ENCODE assay signal across 10 cellular contexts in the genomic region with DNA sequence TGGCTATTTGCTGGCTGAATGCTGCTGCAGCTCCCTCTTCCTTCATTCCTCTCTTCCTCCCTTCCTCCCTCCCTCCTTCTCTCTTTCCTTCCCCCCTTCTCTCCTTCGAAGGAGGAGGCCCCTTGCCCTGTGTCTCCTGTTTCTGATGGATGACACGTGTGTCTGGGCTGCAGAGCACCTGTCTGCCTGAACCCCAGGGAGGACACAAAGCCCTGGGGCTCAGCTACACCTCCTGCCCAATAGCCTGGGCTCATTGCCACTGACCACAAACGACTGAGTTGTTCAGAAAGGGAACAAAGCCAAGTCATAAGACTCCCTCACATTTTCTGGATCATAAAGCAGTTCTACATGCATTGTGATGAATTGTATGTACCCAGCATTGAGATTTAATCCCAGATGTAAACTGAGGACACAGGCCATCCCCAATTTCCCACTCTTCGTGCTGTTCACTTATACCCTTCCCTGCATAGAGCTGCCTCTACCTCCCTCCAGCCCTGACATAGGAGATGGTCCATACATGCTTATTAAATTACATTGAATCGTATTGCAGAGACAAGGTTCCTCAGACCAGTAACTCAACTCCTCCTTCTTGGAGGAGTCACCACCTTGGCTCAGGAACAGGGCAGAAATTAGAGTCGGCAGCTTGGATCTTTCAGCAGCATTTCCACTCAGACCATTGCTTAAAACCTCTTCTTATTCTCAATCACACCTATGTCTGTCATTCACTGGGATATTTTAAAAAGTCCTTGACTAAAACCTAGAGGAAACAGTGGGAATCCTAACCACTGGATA. TPM values are rescaled to one million over a fixed set of nuclear protein-coding genes. Genes with fewer than 3 reads are reported as not detected.
DNase-seq lines count a peak whose midpoint lies in the region; ATAC-seq and TF ChIP-seq lines count a peak whose summit lies in the region.
"Had no signal": no experiment of that assay in that cellular context is flagged by ENCODE, and none has a peak within 500 bp of the region (broad histone marks: within the 10 kb centered on the region; RNA-seq: fewer than 3 reads in every experiment).

No MANE protein-coding gene starts in this region.

- DNase-seq in AG08395 (ENCODE audit: low spot score) (peak; percentile 83), HUDEP-2 (lab: John Stamatoyannopoulos, UW; ENCODE audit: unreplicated experiment in 76 of 76) (peak in 61 of 76 experiments; percentile 5 to 76 (median 42)), right atrium auricular region (ENCODE audit: low spot score) (no peak), T-cell (no peak)
- no peak for DNase-seq in activated T-cell treated with anti-CD3 and anti-CD28 coated beads, Interleukin-2, amount 50 U/mL, for 4 hours
- no peak for DNase-seq in activated naive CD8-positive, alpha-beta T cell treated with anti-CD3 and anti-CD28 coated beads, Interleukin-2, amount 50 U/mL, for 24 hours
- DNase-seq: activated T-cell treated with anti-CD3 and anti-CD28 coated beads, Interleukin-2, amount 50 U/mL, for 48 hours had no signal

- no peak overlapping the region for H3K27ac Mint-ChIP-seq in T-cell
- H3K27ac Mint-ChIP-seq in activated naive CD8-positive, alpha-beta T cell treated with anti-CD3 and anti-CD28 coated beads, Interleukin-2, amount 50 U/mL, for 24 hours = no peak overlapping the region
- H3K27ac Mint-ChIP-seq: CD14-positive monocyte had no signal

- H3K4me3 ChIP-seq in right atrium auricular region = peak overlapping the region; percentile 48 to 52

- no peak for ATAC-seq in HG03520 (IDR thresholded peaks at IDR 0.05; ENCODE audit: unreplicated experiment)
- no peak for ATAC-seq in activated T-cell treated with anti-CD3 and anti-CD28 coated beads, Interleukin-2, amount 50 U/mL, for 4 hours
- no peak for ATAC-seq in T-cell (replicated peaks in 1 of 4)
- no peak for ATAC-seq in activated naive CD8-positive, alpha-beta T cell treated with anti-CD3 and anti-CD28 coated beads, Interleukin-2, amount 50 U/mL, for 24 hours

- H3K9me3 ChIP-seq in right atrium auricular region = no peaks in the 10 kb centered on the region

- TF ChIP-seq CTCF in VCaP (conservative IDR thresholded peaks at IDR 0.05) (no peak), right atrium auricular region (IDR thresholded peaks at IDR 0.05) (no peak)

- no peaks in the 10 kb centered on the region for H3K36me3 Mint-ChIP-seq in activated T-cell treated with anti-CD3 and anti-CD28 coated beads, Interleukin-2, amount 50 U/mL, for 4 hours (ENCODE audit: insufficient read depth)
- no peaks in the 10 kb centered on the region for H3K36me3 Mint-ChIP-seq in T-cell
- no peaks in the 10 kb centered on the region for H3K36me3 Mint-ChIP-seq in activated naive CD8-positive, alpha-beta T cell treated with anti-CD3 and anti-CD28 coated beads, Interleukin-2, amount 50 U/mL, for 24 hours (ENCODE audit: low read depth)
- H3K36me3 Mint-ChIP-seq: CD14-positive monocyte had no signal

- H3K4me3 Mint-ChIP-seq in activated T-cell treated with anti-CD3 and anti-CD28 coated beads, Interleukin-2, amount 50 U/mL, for 4 hours = no peak overlapping the region
- H3K4me3 Mint-ChIP-seq in T-cell = no peak overlapping the region
- H3K4me3 Mint-ChIP-seq in activated naive CD8-positive, alpha-beta T cell treated with anti-CD3 and anti-CD28 coated beads, Interleukin-2, amount 50 U/mL, for 24 hours = no peak overlapping the region

- H3K27ac ChIP-seq in VCaP (peak overlapping the region; percentile 30; the same call in 1 of the 2 replicates), right atrium auricular region (peak overlapping the region; percentile 83 to 92)

- CTCF ChIA-PET in T-cell (lab: Charles Lee) = no interaction called here

- H3K27me3 Mint-ChIP-seq in activated T-cell treated with anti-CD3 and anti-CD28 coated beads, Interleukin-2, amount 50 U/mL, for 4 hours (ENCODE audit: low read depth) = peaks cover 4% of the 10 kb centered on the region
- H3K27me3 Mint-ChIP-seq in T-cell = peaks cover 5 to 6% of the 10 kb centered on the region in 2 donors
- peaks cover 5% of the 10 kb centered on the region for H3K27me3 Mint-ChIP-seq in activated naive CD8-positive, alpha-beta T cell treated with anti-CD3 and anti-CD28 coated beads, Interleukin-2, amount 50 U/mL, for 24 hours

- POLR2A ChIA-PET in T-cell (lab: Charles Lee) = no interaction called here

- peaks cover 8% of the 10 kb centered on the region for H3K36me3 ChIP-seq in right atrium auricular region

- H3K4me1 Mint-ChIP-seq in activated T-cell treated with anti-CD3 and anti-CD28 coated beads, Interleukin-2, amount 50 U/mL, for 4 hours (ENCODE audit: low read depth) = no peaks in the 10 kb centered on the region
- no peaks in the 10 kb centered on the region for H3K4me1 Mint-ChIP-seq in T-cell
- no peaks in the 10 kb centered on the region for H3K4me1 Mint-ChIP-seq in activated naive CD8-positive, alpha-beta T cell treated with anti-CD3 and anti-CD28 coated beads, Interleukin-2, amount 50 U/mL, for 24 hours

- H3K4me1 ChIP-seq in right atrium auricular region = no peaks in the 10 kb centered on the region

- no peaks in the 10 kb centered on the region for H3K9me3 Mint-ChIP-seq in activated T-cell treated with anti-CD3 and anti-CD28 coated beads, Interleukin-2, amount 50 U/mL, for 4 hours
- no peaks in the 10 kb centered on the region for H3K9me3 Mint-ChIP-seq in T-cell
- H3K9me3 Mint-ChIP-seq in activated naive CD8-positive, alpha-beta T cell treated with anti-CD3 and anti-CD28 coated beads, Interleukin-2, amount 50 U/mL, for 24 hours = no peaks in the 10 kb centered on the region

- no peaks in the 10 kb centered on the region for H3K27me3 ChIP-seq in right atrium auricular region

RNA-seq across cellular contexts. Expression of a gene that starts 1.2 kb away (rescaled TPM):
- total RNA-seq in right atrium auricular region (1,000 to 10,000 TPM; 1,021 to 1,621 TPM), T-cell (not detected)
- not detected for total RNA-seq in activated T-cell treated with anti-CD3 and anti-CD28 coated beads, Interleukin-2, amount 50 U/mL, for 4 hours

RNA-seq across cellular contexts. Expression of a gene that starts 40.1 kb away (rescaled TPM):
- 1 to 10 TPM; 1.7 to 2.2 TPM for total RNA-seq in right atrium auricular region
- 1 to 10 TPM in 2 of 3 donors, under 1 TPM in 1; 0.92 to 1.7 (median 1.4) TPM for total RNA-seq in activated T-cell treated with anti-CD3 and anti-CD28 coated beads, Interleukin-2, amount 50 U/mL, for 4 hours
- total RNA-seq in T-cell = under 1 TPM; 0.12 to 0.56 (median 0.26) TPM

Comparison
In these comparisons a context has a peak if more than half of its experiments do, and no peak if none do; other contexts are left out.
1. DNase-seq: peak in AG08395 (single experiment) and HUDEP-2 (61 of 76); none in right atrium auricular region (single experiment), activated T-cell treated with anti-CD3 and anti-CD28 coated beads, Interleukin-2, amount 50 U/mL, for 4 hours (single experiment), T-cell (0 of 34) and activated naive CD8-positive, alpha-beta T cell treated with anti-CD3 and anti-CD28 coated beads, Interleukin-2, amount 50 U/mL, for 24 hours (single experiment).
2. RNA of a gene that starts 1.2 kb away (total RNA-seq): 1,021 to 1,621 TPM in right atrium auricular region; not detected in activated T-cell treated with anti-CD3 and anti-CD28 coated beads, Interleukin-2, amount 50 U/mL, for 4 hours and not detected in T-cell; every median in the first group is over 1,000 times any median in the second.